ENCODE assay signal across 1 cellular context in genomic region chr12:55996715-55997534, GRCh38.
TF ChIP-seq lines count a peak whose summit lies in the region.

Gene SUOX (plus strand): TSS chr12:55997276. CDS start chr12:56002222, 4,946 bp downstream.

TF ChIP-seq in H1, 55 proteins besides CTCF, POLR2A, EP300 and RAD21 (continued from another document):
- TF ChIP-seq SIN3A (conservative IDR thresholded peaks at IDR 0.05 in 1 of 2, IDR thresholded peaks at IDR 0.05 in 1 of 2; ENCODE audit: low read depth in 1 of 2, low read length in 2 of 2) (peak; percentile 7 to 79; a peak in 2 of 4 replicates), CHD1 (IDR thresholded peaks at IDR 0.05; ENCODE audit: low read depth, low read length) (no peak), TAF1 (IDR thresholded peaks at IDR 0.05; ENCODE audit: low read depth, low read length) (peak; percentile 65; the same call in 1 of the 2 replicates), YY1 (IDR thresholded peaks at IDR 0.05; ENCODE audit: low read depth, low read length) (peak; percentile 56; the same call in 1 of the 2 replicates), MAFK (IDR thresholded peaks at IDR 0.05; ENCODE audit: low read depth, low read length) (no peak), KDM4A (IDR thresholded peaks at IDR 0.05; ENCODE audit: low read depth, low read length, severe bottlenecking) (peak; percentile 47), JUN (IDR thresholded peaks at IDR 0.05; ENCODE audit: low read depth, low read length) (no peak), KDM1A (IDR thresholded peaks at IDR 0.05; ENCODE audit: borderline replicate concordance, low read length) (peak; percentile 6; the same call in 1 of the 2 replicates), TCF12 (IDR thresholded peaks at IDR 0.05; ENCODE audit: low read depth, low read length) (no peak), HDAC6 (IDR thresholded peaks at IDR 0.05; ENCODE audit: low read depth, low read length) (no peak), CHD2 (IDR thresholded peaks at IDR 0.05; ENCODE audit: low read length) (0 out of 2 replicates have a peak, but pooled peaks have one; percentile 10), ATF3 (IDR thresholded peaks at IDR 0.05; ENCODE audit: insufficient read depth, low read depth, low read length) (no peak), RNF2 (IDR thresholded peaks at IDR 0.05; ENCODE audit: borderline replicate concordance, low read depth, low read length, missing control alignments, poor library complexity, severe bottlenecking) (no peak), EGR1 (IDR thresholded peaks at IDR 0.05; ENCODE audit: borderline replicate concordance, low read depth, low read length) (no peak), EZH2 (IDR thresholded peaks at IDR 0.05; ENCODE audit: low read depth, low read length, severe bottlenecking) (no peak), SAP30 (IDR thresholded peaks at IDR 0.05; ENCODE audit: insufficient read depth, insufficient replicate concordance, low read length) (no peak), PHF8 (conservative IDR thresholded peaks at IDR 0.05; ENCODE audit: low read depth, low read length) (peak; percentile 43; the same call in 1 of the 2 replicates)
